In the genomic region with DNA sequence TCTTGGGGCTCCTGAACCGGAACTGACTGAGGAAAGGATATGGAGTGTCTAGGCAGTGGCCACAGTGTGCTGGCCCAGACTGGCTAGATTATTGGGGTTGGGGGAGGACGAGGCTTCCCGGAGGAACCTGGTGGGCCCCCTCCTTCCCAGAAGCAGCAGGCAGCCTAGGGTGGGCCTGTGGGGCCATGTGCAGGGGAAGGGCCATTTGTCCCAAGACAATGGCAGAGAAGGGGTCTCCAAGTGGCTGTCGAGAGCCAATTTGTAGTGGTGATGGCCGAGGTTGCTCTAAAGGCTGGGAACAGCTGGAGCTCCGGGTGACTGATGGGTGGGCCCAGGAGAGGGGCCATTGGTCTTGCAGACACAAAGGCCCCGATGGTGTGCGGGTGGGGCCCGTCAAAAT, we compare ENCODE assay signal across 16 cellular contexts. TPM values are rescaled to one million over a fixed set of nuclear protein-coding genes. Genes with fewer than 3 reads are reported as not detected.
DNase-seq lines count a peak whose midpoint lies in the region; ATAC-seq, FAIRE-seq and TF ChIP-seq lines count a peak whose summit lies in the region.
"Had no signal": no experiment of that assay in that cellular context is flagged by ENCODE, and none has a peak within 500 bp of the region (broad histone marks: within the 10 kb centered on the region; RNA-seq: fewer than 3 reads in every experiment).

No MANE protein-coding gene starts in this region.

- no peaks in the 10 kb centered on the region for H3K4me1 Mint-ChIP-seq in Caco-2 (ENCODE audit: low read depth, unreplicated experiment)
- H3K4me1 Mint-ChIP-seq in astrocyte (ENCODE audit: low read depth, unreplicated experiment), result no peaks in the 10 kb centered on the region
- H3K4me1 Mint-ChIP-seq in glutamatergic neuron (ENCODE audit: low read depth, unreplicated experiment), result peaks cover 10% of the 10 kb centered on the region
- peaks cover 17% of the 10 kb centered on the region for H3K4me1 Mint-ChIP-seq in neural crest cell
- H3K4me1 Mint-ChIP-seq in T-helper 17 cell, result peaks cover 10% of the 10 kb centered on the region
- peaks cover 5% of the 10 kb centered on the region for H3K4me1 Mint-ChIP-seq in stimulated activated naive CD8-positive, alpha-beta T cell treated with anti-CD3 and anti-CD28 coated beads, Interleukin-15, amount 100 ng/mL, for 72 hours

- no peak overlapping the region for H3K4me2 ChIP-seq in astrocyte (ENCODE audit: low read length)
- H3K4me2 ChIP-seq: BLaER1 had no signal

- no peaks in the 10 kb centered on the region for H3K79me2 ChIP-seq in astrocyte (ENCODE audit: insufficient read depth, low read length)

- no peak for DNase-seq in Caco-2
- DNase-seq in astrocyte (ENCODE audit: low read depth), result no peak
- DNase-seq in glutamatergic neuron, result no peak
- no peak for DNase-seq in neural crest cell (ENCODE audit: low read depth, low spot score)
- DNase-seq in T-helper 17 cell, result no peak
- DNase-seq in stimulated activated CD4-positive, alpha-beta T cell treated with anti-CD3 and anti-CD28 coated beads, Interleukin-1b, Interleukin-23, amount 100 ng/mL, for 48 hours, result no peak
- DNase-seq in NCI-H69 (lab: John Stamatoyannopoulos, UW), result no peak
- no peak for DNase-seq in stimulated activated naive CD8-positive, alpha-beta T cell treated with anti-CD3 and anti-CD28 coated beads, Interleukin-15, amount 100 ng/mL, for 72 hours
- DNase-seq: AML-193; CD8-positive, alpha-beta memory T cell; DMS53; HCEC 1CT had no signal

- H3K4me3 Mint-ChIP-seq in Caco-2 (ENCODE audit: unreplicated experiment), result peak overlapping the region; percentile 10
- H3K4me3 Mint-ChIP-seq in astrocyte (ENCODE audit: unreplicated experiment), result peak overlapping the region; percentile 20
- peak overlapping the region; percentile 75 for H3K4me3 Mint-ChIP-seq in glutamatergic neuron (ENCODE audit: unreplicated experiment)
- peak overlapping the region; percentile 49 for H3K4me3 Mint-ChIP-seq in neural crest cell
- no peak overlapping the region for H3K4me3 Mint-ChIP-seq in T-helper 17 cell
- H3K4me3 Mint-ChIP-seq in stimulated activated naive CD8-positive, alpha-beta T cell treated with anti-CD3 and anti-CD28 coated beads, Interleukin-15, amount 100 ng/mL, for 72 hours, result no peak overlapping the region
- H3K4me3 Mint-ChIP-seq: CD8-positive, alpha-beta memory T cell had no signal

- no peaks in the 10 kb centered on the region for H3K9me3 ChIP-seq in Caco-2
- H3K9me3 ChIP-seq in astrocyte (ENCODE audit: insufficient read depth, low read depth, low read length), result no peaks in the 10 kb centered on the region
- H3K9me3 ChIP-seq in T-helper 17 cell (ENCODE audit: control insufficient read depth, low read length, poor library complexity, severe bottlenecking), result no peaks in the 10 kb centered on the region

- no TSS peak for BruUV-seq in Caco-2 (replicated peaks; lab: Mats Ljungman, UMichigan)

- H3K4me3 ChIP-seq in Caco-2 (ENCODE audit: low read depth, low read length) (no peak overlapping the region), astrocyte (ENCODE audit: insufficient read depth, low read depth, low read length) (no peak overlapping the region)
- H3K4me3 ChIP-seq: BLaER1 had no signal

- no peaks in the 10 kb centered on the region for H3K36me3 Mint-ChIP-seq in Caco-2 (ENCODE audit: insufficient read depth, unreplicated experiment)
- H3K36me3 Mint-ChIP-seq in astrocyte (ENCODE audit: low read depth, unreplicated experiment), result no peaks in the 10 kb centered on the region
- peaks cover 4% of the 10 kb centered on the region for H3K36me3 Mint-ChIP-seq in glutamatergic neuron (ENCODE audit: unreplicated experiment)
- H3K36me3 Mint-ChIP-seq in neural crest cell (ENCODE audit: low read depth), result no peaks in the 10 kb centered on the region
- H3K36me3 Mint-ChIP-seq in T-helper 17 cell (ENCODE audit: low read depth), result peaks cover 13% of the 10 kb centered on the region
- H3K36me3 Mint-ChIP-seq: CD8-positive, alpha-beta memory T cell had no signal

- H3K9ac ChIP-seq in astrocyte (ENCODE audit: low read length), result no peak overlapping the region
- H3K9ac ChIP-seq: BLaER1 had no signal

- no peaks in the 10 kb centered on the region for H3K9me3 Mint-ChIP-seq in Caco-2 (ENCODE audit: unreplicated experiment)
- peaks cover 15% of the 10 kb centered on the region for H3K9me3 Mint-ChIP-seq in astrocyte (ENCODE audit: unreplicated experiment)
- peaks cover 10% of the 10 kb centered on the region for H3K9me3 Mint-ChIP-seq in glutamatergic neuron (ENCODE audit: unreplicated experiment)
- peaks cover 3% of the 10 kb centered on the region for H3K9me3 Mint-ChIP-seq in neural crest cell
- no peaks in the 10 kb centered on the region for H3K9me3 Mint-ChIP-seq in stimulated activated naive CD8-positive, alpha-beta T cell treated with anti-CD3 and anti-CD28 coated beads, Interleukin-15, amount 100 ng/mL, for 72 hours

- POLR2A ChIA-PET in Caco-2 (lab: Charles Lee), result no interaction called here

- no peak overlapping the region for H2AFZ ChIP-seq in astrocyte (ENCODE audit: low read depth, low read length)

- H4K20me1 ChIP-seq in astrocyte (ENCODE audit: insufficient read depth, low read length), result no peaks in the 10 kb centered on the region
- H4K20me1 ChIP-seq: BLaER1 had no signal

- no peak for ATAC-seq in T-helper 17 cell
- no peak for ATAC-seq in stimulated activated naive CD8-positive, alpha-beta T cell treated with anti-CD3 and anti-CD28 coated beads, Interleukin-15, amount 100 ng/mL, for 72 hours

- H3K36me3 ChIP-seq in Caco-2 (ENCODE audit: control insufficient read depth, insufficient read depth, low read length) (no peaks in the 10 kb centered on the region), astrocyte (ENCODE audit: insufficient read depth, low read length) (no peaks in the 10 kb centered on the region)
- H3K36me3 ChIP-seq: BLaER1 had no signal

- intact Hi-C loops in Caco-2 (cut with micrococcal nuclease; ENCODE audit: unreplicated experiment), result no loop called here

- H3K27ac Mint-ChIP-seq in Caco-2 (ENCODE audit: unreplicated experiment), result no peak overlapping the region
- H3K27ac Mint-ChIP-seq in astrocyte (ENCODE audit: unreplicated experiment), result no peak overlapping the region
- H3K27ac Mint-ChIP-seq in glutamatergic neuron (ENCODE audit: unreplicated experiment), result no peak overlapping the region
- no peak overlapping the region for H3K27ac Mint-ChIP-seq in neural crest cell (ENCODE audit: unreplicated experiment)
- H3K27ac Mint-ChIP-seq in T-helper 17 cell, result no peak overlapping the region
- H3K27ac Mint-ChIP-seq in stimulated activated naive CD8-positive, alpha-beta T cell treated with anti-CD3 and anti-CD28 coated beads, Interleukin-15, amount 100 ng/mL, for 72 hours, result no peak overlapping the region
- H3K27ac Mint-ChIP-seq: CD8-positive, alpha-beta memory T cell had no signal

- CTCF ChIA-PET in Caco-2 (lab: Charles Lee), result no interaction called here

- H3K27ac ChIP-seq in astrocyte (ENCODE audit: low read depth, low read length), result no peak overlapping the region
- H3K27ac ChIP-seq: 22Rv1, BLaER1 had no signal

- TF ChIP-seq CTCF in Caco-2 (IDR thresholded peaks at IDR 0.05; ENCODE audit: insufficient read depth in 1 of 2, low read depth in 1 of 2, low read length in 1 of 2, severe bottlenecking in 1 of 2, unreplicated experiment in 1 of 2) (no peak), astrocyte (IDR thresholded peaks at IDR 0.05; ENCODE audit: insufficient read depth, low read depth, low read length) (no peak), glutamatergic neuron (IDR thresholded peaks at IDR 0.05; ENCODE audit: partially characterized antibody, unreplicated experiment) (no peak), neural crest cell (conservative IDR thresholded peaks at IDR 0.05) (no peak)

- H3K27me3 Mint-ChIP-seq in Caco-2 (ENCODE audit: insufficient read depth, unreplicated experiment) (peaks cover 36% of the 10 kb centered on the region), astrocyte (ENCODE audit: low read depth, unreplicated experiment) (peaks cover 79% of the 10 kb centered on the region), glutamatergic neuron (ENCODE audit: unreplicated experiment) (peaks cover 28% of the 10 kb centered on the region), neural crest cell (ENCODE audit: low read depth) (peaks cover 99% of the 10 kb centered on the region), T-helper 17 cell (peaks cover 68% of the 10 kb centered on the region)
- peaks cover 84% of the 10 kb centered on the region for H3K27me3 Mint-ChIP-seq in stimulated activated naive CD8-positive, alpha-beta T cell treated with anti-CD3 and anti-CD28 coated beads, Interleukin-15, amount 100 ng/mL, for 72 hours

- H3K4me1 ChIP-seq in Caco-2, result no peaks in the 10 kb centered on the region; the same call in 1 of the 2 replicates
- H3K4me1 ChIP-seq in astrocyte (ENCODE audit: insufficient read depth, low read length), result no peaks in the 10 kb centered on the region
- H3K4me1 ChIP-seq: BLaER1 had no signal

- FAIRE-seq in astrocyte (lab: Jason Lieb, UNC), result no peak
- FAIRE-seq: H1 had no signal

- H3K27me3 ChIP-seq in Caco-2 (replicated peaks; ENCODE audit: control insufficient read depth, insufficient read depth, low read length) (no peaks in the 10 kb centered on the region; the same call in 1 of the 2 replicates), astrocyte (ENCODE audit: insufficient read depth, low read length) (peaks cover 54% of the 10 kb centered on the region)

RNA-seq across cellular contexts. Expression of a gene that starts 36.2 kb away (rescaled TPM):
- total RNA-seq in Caco-2 (2022) (0.30 and 0.45 TPM in 2 replicates), astrocyte (0.23 and 0.60 TPM in 2 replicates), glutamatergic neuron (ENCODE audit: unreplicated experiment) (not detected), neural crest cell (1.0 and 1.5 TPM in 2 replicates), T-helper 17 cell (not detected)
- total RNA-seq: A673, H1 had no signal

Comparison
In these comparisons a context has a peak if more than half of its experiments do, and no peak if none do; other contexts are left out.
1. H3K4me3 Mint-ChIP-seq: peak in Caco-2 (single experiment), astrocyte (single experiment), glutamatergic neuron (single experiment) and neural crest cell (single experiment); none in T-helper 17 cell (single experiment) and stimulated activated naive CD8-positive, alpha-beta T cell treated with anti-CD3 and anti-CD28 coated beads, Interleukin-15, amount 100 ng/mL, for 72 hours (0 of 2).